In the genomic region with DNA sequence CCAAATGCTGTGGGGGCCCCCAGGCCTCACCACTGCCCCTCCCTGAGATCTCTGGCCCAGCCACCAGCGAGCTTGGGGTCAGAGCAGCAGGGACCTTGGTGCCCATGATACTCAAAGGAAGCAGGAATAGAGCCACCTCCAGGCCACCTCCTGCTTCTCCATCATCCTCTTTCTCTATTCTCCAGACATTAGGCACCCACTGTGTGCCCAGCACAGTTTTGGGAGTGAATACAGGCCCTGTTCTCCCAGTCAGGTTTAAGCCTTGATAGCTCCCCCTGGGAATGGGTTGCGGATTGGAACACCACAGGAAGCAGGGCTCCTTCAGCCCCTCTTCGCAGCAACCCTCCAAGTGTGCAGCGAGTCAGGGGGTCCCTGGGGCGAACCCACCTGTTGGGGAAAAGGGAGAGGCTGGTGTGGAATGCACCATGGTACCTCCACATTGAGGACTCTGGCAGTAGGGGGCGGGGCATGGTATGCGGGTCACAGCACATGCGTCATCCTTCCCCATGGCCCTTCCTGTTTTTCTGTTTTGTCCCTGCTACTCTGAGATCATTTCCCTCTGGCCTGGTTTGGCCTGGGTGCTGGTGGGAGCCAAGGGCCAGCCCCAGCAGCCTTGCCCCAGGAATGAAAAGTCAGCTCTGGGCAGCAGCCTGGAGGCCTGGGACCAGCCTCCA, we compare ENCODE assay signal across 12 cellular contexts. TPM values are rescaled to one million over a fixed set of nuclear protein-coding genes. Genes with fewer than 3 reads are reported as not detected.
DNase-seq lines count a peak whose midpoint lies in the region; ATAC-seq and TF ChIP-seq lines count a peak whose summit lies in the region.
"Had no signal": no experiment of that assay in that cellular context is flagged by ENCODE, and none has a peak within 500 bp of the region (broad histone marks: within the 10 kb centered on the region; RNA-seq: fewer than 3 reads in every experiment).

No MANE protein-coding gene starts in this region.

- H3K9ac ChIP-seq in mesendoderm (ENCODE audit: low read length), result no peak overlapping the region

- H3K27me3 Mint-ChIP-seq in activated naive CD4-positive, alpha-beta T cell treated with anti-CD3 and anti-CD28 coated beads for 36 hours (ENCODE audit: low read depth), result no peaks in the 10 kb centered on the region
- H3K27me3 Mint-ChIP-seq: naive B cell had no signal

- no CpG with 5 or more reads among the region's 8 CpGs for WGBS in mesendoderm (ENCODE audit: extremely low coverage, insufficient coverage, low lambda C conversion rate)
- 60 to 64% methylated on average over 8 of the region's 8 CpGs for WGBS in aorta, 2 donors

- no peak overlapping the region for H2AK5ac ChIP-seq in mesendoderm (ENCODE audit: low read length)

- no peak overlapping the region for H3K23ac ChIP-seq in mesendoderm (ENCODE audit: low read length)

- H4K5ac ChIP-seq in mesendoderm (ENCODE audit: low read length), result no peak overlapping the region

- no peak overlapping the region for H3K4me3 Mint-ChIP-seq in activated naive CD4-positive, alpha-beta T cell treated with anti-CD3 and anti-CD28 coated beads for 36 hours

- H3K4me3 ChIP-seq in dorsolateral prefrontal cortex (no peak overlapping the region), mesendoderm (ENCODE audit: low read length) (no peak overlapping the region), aorta (ENCODE audit: low read length in 2 of 2) (no peak overlapping the region)

- H3K79me1 ChIP-seq in mesendoderm (ENCODE audit: low read length), result peaks cover 25% of the 10 kb centered on the region

- intact Hi-C loops in activated naive CD4-positive, alpha-beta T cell treated with anti-CD3 and anti-CD28 coated beads for 36 hours (cut with micrococcal nuclease), result no loop called here
- intact Hi-C loops in dorsolateral prefrontal cortex (cut with DNase I), result no loop called here
- intact Hi-C loops in aorta (cut with DNase I), result no loop called here

- H3K4me1 Mint-ChIP-seq in activated naive CD4-positive, alpha-beta T cell treated with anti-CD3 and anti-CD28 coated beads for 36 hours (ENCODE audit: low read depth), result peaks cover 21% of the 10 kb centered on the region

- H3K27me3 ChIP-seq in dorsolateral prefrontal cortex (no peaks in the 10 kb centered on the region), mesendoderm (ENCODE audit: insufficient read depth, low read length, poor library complexity) (no peaks in the 10 kb centered on the region), aorta (ENCODE audit: control insufficient read depth in 1 of 2, insufficient read depth in 2 of 2, low read length in 1 of 2) (no peaks in the 10 kb centered on the region)

- H3K56ac ChIP-seq in mesendoderm (ENCODE audit: low read length), result no peak overlapping the region

- H3K4ac ChIP-seq in mesendoderm (ENCODE audit: low read depth, low read length), result no peak overlapping the region

- H3K36me3 ChIP-seq in mesendoderm (ENCODE audit: control insufficient read depth, insufficient read depth, low read length) (peaks cover 15% of the 10 kb centered on the region), aorta (ENCODE audit: control insufficient read depth in 1 of 2, insufficient read depth in 2 of 2, low read length in 1 of 2) (peaks cover 0 to 6% of the 10 kb centered on the region in 2 donors)

- H3K4me1 ChIP-seq in mesendoderm (ENCODE audit: control insufficient read depth, low read depth, low read length), result no peaks in the 10 kb centered on the region
- no peaks in the 10 kb centered on the region for H3K4me1 ChIP-seq in aorta (ENCODE audit: control insufficient read depth in 1 of 2, insufficient read depth in 2 of 2, low read length in 2 of 2)

- CTCF ChIA-PET in activated naive CD4-positive, alpha-beta T cell treated with anti-CD3 and anti-CD28 coated beads for 36 hours (lab: Charles Lee), result interaction anchor here (1.8 to 3.3 kb wide), 2 partner anchors 8 to 60 kb away, joined by 5 to 28 read pairs; no protein-coding TSS in a partner anchor

- H4K8ac ChIP-seq in mesendoderm (ENCODE audit: low read depth, low read length), result no peak overlapping the region

- no peak overlapping the region for H2BK120ac ChIP-seq in mesendoderm (ENCODE audit: low read depth, low read length)

- no peak for ATAC-seq in activated naive CD4-positive, alpha-beta T cell treated with anti-CD3 and anti-CD28 coated beads, Interleukin-2, amount 50 U/mL, for 72 hours
- ATAC-seq in aorta (ENCODE audit: low FRiP score) (peak; percentile 56), GM21390 (IDR thresholded peaks at IDR 0.05; ENCODE audit: unreplicated experiment) (no peak)

- no peak overlapping the region for H2BK15ac ChIP-seq in mesendoderm (replicated peaks; ENCODE audit: low read depth)

- TF ChIP-seq CTCF in dorsolateral prefrontal cortex (IDR thresholded peaks at IDR 0.05 in 54 of 56, conservative IDR thresholded peaks at IDR 0.05 in 2 of 56; ENCODE audit: low read depth in 1 of 56, partially characterized antibody in 56 of 56), result no peak

- no peak overlapping the region for H3K4me2 ChIP-seq in mesendoderm (ENCODE audit: low read length)

- H3K18ac ChIP-seq in mesendoderm (ENCODE audit: low read length), result no peak overlapping the region

- H3K27ac ChIP-seq in dorsolateral prefrontal cortex, result peak overlapping the region; percentile 5 to 100 (median 85)
- no peak overlapping the region for H3K27ac ChIP-seq in mesendoderm (ENCODE audit: low read depth, low read length)
- H3K27ac ChIP-seq in aorta (ENCODE audit: low read depth in 1 of 2, low read length in 2 of 2), result peak overlapping the region in 1 of 2 donors; percentile 9

- no peaks in the 10 kb centered on the region for H3K9me3 ChIP-seq in aorta (ENCODE audit: control insufficient read depth, low read length)

- DNase-seq in activated naive CD4-positive, alpha-beta T cell treated with anti-CD3 and anti-CD28 coated beads, Interleukin-2, amount 50 U/mL, for 72 hours (ENCODE audit: low spot score in 2 of 2), result no peak
- DNase-seq in activated naive CD4-positive, alpha-beta T cell treated with anti-CD3 and anti-CD28 coated beads for 36 hours, result no peak
- no peak for DNase-seq in dorsolateral prefrontal cortex
- DNase-seq in mesendoderm, result peak; percentile 51
- peak; percentile 82 to 88 for DNase-seq in aorta
- no peak for DNase-seq in DMS153 (lab: John Stamatoyannopoulos, UW)
- no peak for DNase-seq in DMS53 (lab: John Stamatoyannopoulos, UW)
- DNase-seq: amniotic stem cell; naive B cell; stimulated activated naive CD4-positive, alpha-beta T cell had no signal

- H3K27ac Mint-ChIP-seq in activated naive CD4-positive, alpha-beta T cell treated with anti-CD3 and anti-CD28 coated beads, Interleukin-2, amount 50 U/mL, for 72 hours, result peak overlapping the region; percentile 58 to 68
- no peak overlapping the region for H3K27ac Mint-ChIP-seq in activated naive CD4-positive, alpha-beta T cell treated with anti-CD3 and anti-CD28 coated beads for 36 hours

- peaks cover 4 to 18% of the 10 kb centered on the region in 2 donors for H3K36me3 Mint-ChIP-seq in activated naive CD4-positive, alpha-beta T cell treated with anti-CD3 and anti-CD28 coated beads, Interleukin-2, amount 50 U/mL, for 72 hours
- H3K36me3 Mint-ChIP-seq in activated naive CD4-positive, alpha-beta T cell treated with anti-CD3 and anti-CD28 coated beads for 36 hours (ENCODE audit: low read depth), result peaks cover 21% of the 10 kb centered on the region
- H3K36me3 Mint-ChIP-seq: naive B cell had no signal

- H2BK5ac ChIP-seq in mesendoderm (ENCODE audit: low read length), result no peak overlapping the region

- H3K79me2 ChIP-seq in mesendoderm (ENCODE audit: control insufficient read depth, insufficient read depth, low read length), result peaks cover 17% of the 10 kb centered on the region

- no peaks in the 10 kb centered on the region for H3K9me3 Mint-ChIP-seq in activated naive CD4-positive, alpha-beta T cell treated with anti-CD3 and anti-CD28 coated beads, Interleukin-2, amount 50 U/mL, for 72 hours
- H3K9me3 Mint-ChIP-seq in activated naive CD4-positive, alpha-beta T cell treated with anti-CD3 and anti-CD28 coated beads for 36 hours, result no peaks in the 10 kb centered on the region
- H3K9me3 Mint-ChIP-seq: naive B cell had no signal

RNA-seq across cellular contexts. Expression of a gene that starts 14.2 kb away (rescaled TPM):
- 1 to 10 TPM in 1 of 2 donors, under 1 TPM in 1; 0.77 to 4.1 TPM for total RNA-seq in activated naive CD4-positive, alpha-beta T cell treated with anti-CD3 and anti-CD28 coated beads, Interleukin-2, amount 50 U/mL, for 72 hours
- total RNA-seq in activated naive CD4-positive, alpha-beta T cell treated with anti-CD3 and anti-CD28 coated beads for 36 hours, result under 1 TPM; 0.33 to 0.37 TPM
- total RNA-seq in dorsolateral prefrontal cortex (100 to 1,000 TPM in 85 of 120 experiments, 10 to 100 TPM in 35; 36.0 to 486 (median 135) TPM), aorta (10 to 100 TPM; 26.0 to 57.4 TPM)
- 1.9 TPM for polyA plus RNA-seq in mesendoderm (2013, experiment 1 of 2)
- 2.2 TPM for polyA plus RNA-seq in mesendoderm (2013, experiment 2 of 2)
- polyA plus RNA-seq in aorta, result 10 to 100 TPM; 23.3 to 69.5 TPM

RNA-seq across cellular contexts. Expression of a gene that starts 18.7 kb away (rescaled TPM):
- 100 to 1,000 TPM; 313 to 349 TPM for total RNA-seq in activated naive CD4-positive, alpha-beta T cell treated with anti-CD3 and anti-CD28 coated beads, Interleukin-2, amount 50 U/mL, for 72 hours
- total RNA-seq in activated naive CD4-positive, alpha-beta T cell treated with anti-CD3 and anti-CD28 coated beads for 36 hours, result 100 to 1,000 TPM; 272 to 276 TPM
- total RNA-seq in dorsolateral prefrontal cortex (100 to 1,000 TPM; 117 to 240 (median 161) TPM), aorta (100 to 1,000 TPM; 301 to 356 TPM)
- 218 TPM for polyA plus RNA-seq in mesendoderm (2013, experiment 1 of 2)
- 223 TPM for polyA plus RNA-seq in mesendoderm (2013, experiment 2 of 2)
- polyA plus RNA-seq in aorta, result 100 to 1,000 TPM; 174 to 217 TPM

RNA-seq across cellular contexts. Expression of a gene that starts 24.2 kb away (rescaled TPM):
- total RNA-seq in activated naive CD4-positive, alpha-beta T cell treated with anti-CD3 and anti-CD28 coated beads, Interleukin-2, amount 50 U/mL, for 72 hours, result not detected
- not detected for total RNA-seq in activated naive CD4-positive, alpha-beta T cell treated with anti-CD3 and anti-CD28 coated beads for 36 hours
- total RNA-seq in dorsolateral prefrontal cortex, result 1 to 10 TPM in 95 of 120 experiments, under 1 TPM in 23, not detected in 2; 0.31 to 7.4 (median 1.7) TPM
- polyA plus RNA-seq in mesendoderm (2013, experiment 1 of 2), result 0.06 TPM
- polyA plus RNA-seq in mesendoderm (2013, experiment 2 of 2), result 0.06 TPM
- under 1 TPM in 1 of 2 donors, not detected in 1; 0.51 TPM for total RNA-seq in aorta
- 1 to 10 TPM in 1 of 2 donors, not detected in 1; 1.3 TPM for polyA plus RNA-seq in aorta
- total RNA-seq: RPMI7951 had no signal

RNA-seq across cellular contexts. Expression of a gene that starts 37.5 kb away (rescaled TPM):
- total RNA-seq in activated naive CD4-positive, alpha-beta T cell treated with anti-CD3 and anti-CD28 coated beads, Interleukin-2, amount 50 U/mL, for 72 hours, result 100 to 1,000 TPM in 1 of 2 donors, 10 to 100 TPM in 1; 63.8 to 100 TPM
- 100 to 1,000 TPM; 117 to 125 TPM for total RNA-seq in activated naive CD4-positive, alpha-beta T cell treated with anti-CD3 and anti-CD28 coated beads for 36 hours
- total RNA-seq in dorsolateral prefrontal cortex (10 to 100 TPM; 15.0 to 46.2 (median 28.8) TPM), aorta (10 to 100 TPM; 46.8 to 58.8 TPM)
- polyA plus RNA-seq in mesendoderm (2013, experiment 1 of 2), result 76.8 TPM
- polyA plus RNA-seq in mesendoderm (2013, experiment 2 of 2), result 74.0 TPM
- polyA plus RNA-seq in aorta, result 10 to 100 TPM; 34.6 to 47.1 TPM

RNA-seq across cellular contexts. Expression of a gene that starts 44.5 kb away (rescaled TPM):
- 1 to 10 TPM; 4.3 to 6.6 TPM for total RNA-seq in activated naive CD4-positive, alpha-beta T cell treated with anti-CD3 and anti-CD28 coated beads, Interleukin-2, amount 50 U/mL, for 72 hours
- total RNA-seq in activated naive CD4-positive, alpha-beta T cell treated with anti-CD3 and anti-CD28 coated beads for 36 hours, result under 1 TPM; 0.74 to 0.88 TPM
- total RNA-seq in dorsolateral prefrontal cortex (10 to 100 TPM in 25 of 120 experiments, 1 to 10 TPM in 95; 3.0 to 14.8 (median 8.4) TPM), aorta (1 to 10 TPM; 2.2 to 2.9 TPM)
- polyA plus RNA-seq in mesendoderm (2013, experiment 1 of 2), result 3.6 TPM
- 3.0 TPM for polyA plus RNA-seq in mesendoderm (2013, experiment 2 of 2)
- 1 to 10 TPM in 1 of 2 donors, under 1 TPM in 1; 0.63 to 5.1 TPM for polyA plus RNA-seq in aorta

Comparison
In these comparisons a context has a peak if more than half of its experiments do, and no peak if none do; other contexts are left out.
1. DNase-seq: peak in mesendoderm (single experiment) and aorta (2 of 2); none in activated naive CD4-positive, alpha-beta T cell treated with anti-CD3 and anti-CD28 coated beads, Interleukin-2, amount 50 U/mL, for 72 hours (0 of 2), activated naive CD4-positive, alpha-beta T cell treated with anti-CD3 and anti-CD28 coated beads for 36 hours (single experiment), dorsolateral prefrontal cortex (0 of 10), DMS153 (single experiment) and DMS53 (single experiment).
2. RNA of a gene that starts 14.2 kb away (total RNA-seq): 36.0 to 486 TPM in dorsolateral prefrontal cortex and 26.0 to 57.4 TPM in aorta; 0.77 to 4.1 TPM in activated naive CD4-positive, alpha-beta T cell treated with anti-CD3 and anti-CD28 coated beads, Interleukin-2, amount 50 U/mL, for 72 hours and 0.33 to 0.37 TPM in activated naive CD4-positive, alpha-beta T cell treated with anti-CD3 and anti-CD28 coated beads for 36 hours; every median in the first group is over 4 times any median in the second.